Comparison of ENCODE assay signal across 8 cellular contexts in genomic region chr6:33744001-33744848, GRCh38. TPM values are rescaled to one million over a fixed set of nuclear protein-coding genes. Genes with fewer than 3 reads are reported as not detected.
DNase-seq lines count a peak whose midpoint lies in the region; ATAC-seq and TF ChIP-seq lines count a peak whose summit lies in the region.

No MANE protein-coding gene starts in this region.

- peak overlapping the region; percentile 21 for H3K9ac ChIP-seq in NT2/D1 (ENCODE audit: insufficient read length, low read depth)
- H3K9ac ChIP-seq in muscle layer of colon (ENCODE audit: low read length): no peak overlapping the region

- peak; percentile 94 for ATAC-seq in CD4-positive, alpha-beta T cell (ENCODE audit: poor library complexity)
- ATAC-seq in GM19467 (IDR thresholded peaks at IDR 0.05; ENCODE audit: unreplicated experiment): no peak

- no peak overlapping the region for H3K27ac ChIP-seq in CD4-positive, alpha-beta T cell (ENCODE audit: low read depth, low read length)
- H3K27ac ChIP-seq in esophagus (ENCODE audit: low read depth in 2 of 2, low read length in 1 of 2): peak overlapping the region; percentile 21 to 40
- H3K27ac ChIP-seq in muscle layer of colon (ENCODE audit: low read depth, low read length): peak overlapping the region; percentile 59

- no peaks in the 10 kb centered on the region for H3K9me3 Mint-ChIP-seq in CD4-positive, alpha-beta T cell

- H3K4me1 ChIP-seq in NT2/D1 (ENCODE audit: insufficient read depth, insufficient read length): peaks cover 24% of the 10 kb centered on the region
- H3K4me1 ChIP-seq in esophagus (ENCODE audit: control insufficient read depth in 2 of 2, insufficient read depth in 2 of 2, low read length in 1 of 2): peaks cover 0 to 8% of the 10 kb centered on the region in 2 donors
- H3K4me1 ChIP-seq in muscle layer of colon (ENCODE audit: insufficient read depth, low read length): peaks cover 17% of the 10 kb centered on the region

- 20 to 27% methylated on average over 11 of the region's 11 CpGs for WGBS in esophagus, 2 donors

- H3K36me3 ChIP-seq in NT2/D1 (ENCODE audit: insufficient read depth, insufficient read length, low read length): no peaks in the 10 kb centered on the region
- no peaks in the 10 kb centered on the region for H3K36me3 ChIP-seq in esophagus (ENCODE audit: control insufficient read depth in 2 of 2, insufficient read depth in 2 of 2, low read length in 1 of 2)
- no peaks in the 10 kb centered on the region for H3K36me3 ChIP-seq in muscle layer of colon (ENCODE audit: insufficient read depth, low read length)

- peaks cover 5% of the 10 kb centered on the region for H3K4me1 Mint-ChIP-seq in CD4-positive, alpha-beta T cell (ENCODE audit: low read depth)

- peak; percentile 51 to 75 (median 64) for DNase-seq in CD4-positive, alpha-beta T cell
- DNase-seq in HuH-7.5 (ENCODE audit: low spot score): peak; percentile 82
- peak; percentile 72 for DNase-seq in NT2/D1 (ENCODE audit: low read depth, low spot score)
- DNase-seq in activated CD8-positive, alpha-beta memory T cell treated with anti-CD3 and anti-CD28 coated beads, Interleukin-2, amount 50 U/mL, for 24 hours (ENCODE audit: extremely low read depth): peak; percentile 50
- peak; percentile 41 to 55 for DNase-seq in stimulated activated CD8-positive, alpha-beta memory T cell treated with anti-CD3 and anti-CD28 coated beads, Interleukin-4, amount 100 ng/mL, for 4 hours (ENCODE audit: low read depth in 2 of 2, low spot score in 1 of 2)

- CTCF ChIA-PET in CD4-positive, alpha-beta T cell (lab: Charles Lee): interaction anchor here (0.7 to 3.7 kb wide), 5 partner anchors 18 to 33 kb away, joined by 3 to 26 read pairs (median 3); partner anchors contain the start of gene UQCC2

- peak; percentile 86 for TF ChIP-seq CTCF in CD4-positive, alpha-beta T cell (IDR thresholded peaks at IDR 0.05)

- no peak overlapping the region for H3K4me3 ChIP-seq in NT2/D1 (ENCODE audit: insufficient read length, low read depth)
- no peak overlapping the region for H3K4me3 ChIP-seq in esophagus (ENCODE audit: low read depth in 1 of 2, low read length in 2 of 2)
- no peak overlapping the region for H3K4me3 ChIP-seq in muscle layer of colon (ENCODE audit: low read depth in 1 of 2, low read length in 2 of 2)

- H3K27me3 ChIP-seq in CD4-positive, alpha-beta T cell (ENCODE audit: control insufficient read depth, insufficient read depth, low read length): peaks cover 4% of the 10 kb centered on the region
- H3K27me3 ChIP-seq in NT2/D1 (ENCODE audit: insufficient read depth, insufficient read length) (no peaks in the 10 kb centered on the region), esophagus (ENCODE audit: control insufficient read depth in 1 of 2, insufficient read depth in 2 of 2, low read length in 2 of 2) (no peaks in the 10 kb centered on the region), muscle layer of colon (ENCODE audit: control insufficient read depth in 1 of 2, insufficient read depth in 2 of 2, low read length in 2 of 2) (no peaks in the 10 kb centered on the region)

- no peak overlapping the region for H3K27ac Mint-ChIP-seq in CD4-positive, alpha-beta T cell

- no peaks in the 10 kb centered on the region for H3K36me3 Mint-ChIP-seq in CD4-positive, alpha-beta T cell (ENCODE audit: low read depth)

- H3K27me3 Mint-ChIP-seq in CD4-positive, alpha-beta T cell: peaks cover 12% of the 10 kb centered on the region

- intact Hi-C loops in CD4-positive, alpha-beta T cell (cut with DNase I, micrococcal nuclease): loop anchor here (1.0 kb wide), 3 partner anchors 33 to 410 kb away; partner anchors contain the start of gene UQCC2 (in 2 of the 2)

- POLR2A ChIA-PET in CD4-positive, alpha-beta T cell (lab: Charles Lee): interaction anchor here (0.5 to 1.2 kb wide), 2 partner anchors 12 to 33 kb away, joined by 3 to 6 read pairs; partner anchors contain the start of gene UQCC2

- H3K9me3 ChIP-seq in CD4-positive, alpha-beta T cell (ENCODE audit: control insufficient read depth, low read length): no peaks in the 10 kb centered on the region
- no peaks in the 10 kb centered on the region for H3K9me3 ChIP-seq in NT2/D1 (ENCODE audit: insufficient read depth, low read length)
- H3K9me3 ChIP-seq in esophagus (ENCODE audit: control insufficient read depth in 2 of 2, insufficient read depth in 1 of 2, low read depth in 1 of 2, low read length in 1 of 2): no peaks in the 10 kb centered on the region
- H3K9me3 ChIP-seq in muscle layer of colon (ENCODE audit: low read length): no peaks in the 10 kb centered on the region

- H3K4me3 Mint-ChIP-seq in CD4-positive, alpha-beta T cell: no peak overlapping the region

RNA-seq across cellular contexts. Expression of gene IP6K3, which starts 2.5 kb away (rescaled TPM):
- total RNA-seq in CD4-positive, alpha-beta T cell: not detected
- under 1 TPM; 0.65 to 0.96 TPM for polyA plus RNA-seq in esophagus

RNA-seq across cellular contexts. Expression of gene UQCC2, which starts 32.7 kb away (rescaled TPM):
- 1 to 10 TPM; 8.7 to 9.3 TPM for total RNA-seq in CD4-positive, alpha-beta T cell
- polyA plus RNA-seq in esophagus: 10 to 100 TPM; 56.1 to 93.7 TPM

RNA-seq across cellular contexts. Expression of gene LEMD2, which starts 44.7 kb away (rescaled TPM):
- total RNA-seq in CD4-positive, alpha-beta T cell: 100 to 1,000 TPM; 122 to 124 TPM
- polyA plus RNA-seq in esophagus: 10 to 100 TPM; 39.8 to 43.2 TPM

RNA-seq across cellular contexts. Expression of gene MLN, which starts 59.6 kb away (rescaled TPM):
- not detected for total RNA-seq in CD4-positive, alpha-beta T cell
- polyA plus RNA-seq in esophagus: not detected
